ENCODE assay signal across 21 cellular contexts in genomic region chr10:88963318-88963717, GRCh38. TPM values are rescaled to one million over a fixed set of nuclear protein-coding genes. Genes with fewer than 3 reads are reported as not detected.
DNase-seq lines count a peak whose midpoint lies in the region; ATAC-seq and TF ChIP-seq lines count a peak whose summit lies in the region.
"Had no signal": no experiment of that assay in that cellular context is flagged by ENCODE, and none has a peak within 500 bp of the region (broad histone marks: within the 10 kb centered on the region; RNA-seq: fewer than 3 reads in every experiment).

No MANE protein-coding gene starts in this region.

- H3K4me1 ChIP-seq in DND-41 (ENCODE audit: insufficient read depth, low read length) (peaks cover 10% of the 10 kb centered on the region), ascending aorta (peaks cover 0 to 35% of the 10 kb centered on the region in 2 donors), tibial artery (peaks cover 0 to 87% (median 25%) of the 10 kb centered on the region in 4 donors)
- H3K4me1 ChIP-seq: A549 had no signal

- H4K20me1 ChIP-seq in DND-41 (ENCODE audit: insufficient read depth, low read length): no peaks in the 10 kb centered on the region

- no peaks in the 10 kb centered on the region for H3K9me3 ChIP-seq in DND-41 (ENCODE audit: insufficient read depth, low read length, severe bottlenecking)
- no peaks in the 10 kb centered on the region for H3K9me3 ChIP-seq in ascending aorta
- H3K9me3 ChIP-seq in tibial artery: no peaks in the 10 kb centered on the region
- H3K9me3 ChIP-seq: A549, SJSA1 had no signal

- H3K79me2 ChIP-seq in DND-41 (ENCODE audit: insufficient read depth, low read length): no peaks in the 10 kb centered on the region

- H3K27me3 ChIP-seq in DND-41 (ENCODE audit: insufficient read depth, low read length, poor library complexity) (no peaks in the 10 kb centered on the region), ascending aorta (no peaks in the 10 kb centered on the region), tibial artery (no peaks in the 10 kb centered on the region)
- H3K27me3 ChIP-seq: SJSA1 had no signal

- H3K36me3 ChIP-seq in DND-41 (ENCODE audit: insufficient read depth, low read length) (no peaks in the 10 kb centered on the region), ascending aorta (no peaks in the 10 kb centered on the region), tibial artery (no peaks in the 10 kb centered on the region)
- H3K36me3 ChIP-seq: SJSA1 had no signal

- H3K4me3 ChIP-seq in DND-41 (ENCODE audit: low read depth in 1 of 2, low read length in 2 of 2): no peak overlapping the region
- H3K4me3 ChIP-seq in ascending aorta: no peak overlapping the region
- no peak overlapping the region for H3K4me3 ChIP-seq in fibroblast of the aortic adventitia (ENCODE audit: low read depth, low read length)
- no peak overlapping the region for H3K4me3 ChIP-seq in tibial artery
- H3K4me3 ChIP-seq: A549, GM12878, GM23338, PC-9, SJSA1 had no signal

- H3K27ac ChIP-seq in DND-41 (ENCODE audit: low read length): no peak overlapping the region
- H3K27ac ChIP-seq in ascending aorta: peak overlapping the region; percentile 87 to 89
- peak overlapping the region; percentile 77 to 81 for H3K27ac ChIP-seq in tibial artery
- H3K27ac ChIP-seq: A549, HL-60, KMS-11, PC-9, SJSA1 had no signal

- H3K4me2 ChIP-seq in DND-41 (ENCODE audit: insufficient read depth, low read length): no peak overlapping the region
- H3K4me2 ChIP-seq: A549, GM23338, KMS-11, PC-9 had no signal

- no peak overlapping the region for H3K9ac ChIP-seq in DND-41 (ENCODE audit: low read depth, low read length)
- H3K9ac ChIP-seq: KMS-11 had no signal

- H2AFZ ChIP-seq in DND-41 (ENCODE audit: low read depth, low read length): no peak overlapping the region
- H2AFZ ChIP-seq: GM23338, PC-9 had no signal

- intact Hi-C loops in ascending aorta (cut with DNase I): no loop called here
- intact Hi-C loops in tibial artery (cut with DNase I; ENCODE audit: low total_unique reads): no loop called here

- no peak for ATAC-seq in DND-41 (ENCODE audit: insufficient read depth, low read depth)
- ATAC-seq in HG03469 (IDR thresholded peaks at IDR 0.05; ENCODE audit: unreplicated experiment): no peak
- ATAC-seq in esophagus mucosa: no peak
- ATAC-seq in HG03039 (IDR thresholded peaks at IDR 0.05; ENCODE audit: unreplicated experiment): no peak
- ATAC-seq: A549, GM23338 had no signal

- peak; percentile 3 for TF ChIP-seq CTCF in DND-41 (IDR thresholded peaks at IDR 0.05; ENCODE audit: borderline replicate concordance, extremely low read depth, low read length, poor library complexity, severe bottlenecking)
- TF ChIP-seq CTCF in ascending aorta (IDR thresholded peaks at IDR 0.05): no peak
- peak; percentile 30 for TF ChIP-seq CTCF in fibroblast of the aortic adventitia (IDR thresholded peaks at IDR 0.05; ENCODE audit: insufficient read depth, low read length)
- peak; percentile 25 to 29 for TF ChIP-seq CTCF in tibial artery (IDR thresholded peaks at IDR 0.05)

- DNase-seq in DND-41 (no peak), ascending aorta (ENCODE audit: low spot score in 2 of 2) (no peak), fibroblast of the aortic adventitia (ENCODE audit: low read depth) (no peak), tibial artery (no peak)
- no peak for DNase-seq in central memory CD4-positive, alpha-beta T cell
- DNase-seq: GF-D8, NCI-H1048, NCI-H1436 treated with DMSO at 0.1 percent for 48 hours, NCI-H2029, NCI-H345, NCI-H524 treated with DMSO at 0.1 percent for 48 hours, PC-9 had no signal

RNA-seq across cellular contexts. Expression of gene ACTA2, which starts 10.7 kb away (rescaled TPM):
- total RNA-seq in ascending aorta (5,316 TPM), fibroblast of the aortic adventitia (ENCODE audit: low replicate concordance) (73.5 and 241 TPM in 2 replicates), esophagus mucosa (53.0 TPM)

RNA-seq across cellular contexts. Expression of gene FAS, which starts 27.3 kb away (rescaled TPM):
- total RNA-seq in ascending aorta (10.5 TPM), fibroblast of the aortic adventitia (ENCODE audit: low replicate concordance) (55.5 and 61.9 TPM in 2 replicates), esophagus mucosa (12.2 TPM)

Comparison
In these comparisons a context has a peak if more than half of its experiments do, and no peak if none do; other contexts are left out.
1. CTCF ChIP-seq: peak in DND-41 (single experiment), fibroblast of the aortic adventitia (single experiment) and tibial artery (2 of 2); none in ascending aorta (0 of 3).
2. RNA of gene ACTA2, which starts 10.7 kb away (total RNA-seq): 5,316 TPM in ascending aorta (single experiment); 73.5 to 241 TPM in fibroblast of the aortic adventitia and 53.0 TPM in esophagus mucosa (single experiment); every median in the first group is over 10 times any median in the second.